In genomic region chr9:111598730-111599091, GRCh38 we compare ENCODE assay signal across 8 cellular contexts. TPM values are rescaled to one million over a fixed set of nuclear protein-coding genes. Genes with fewer than 3 reads are reported as not detected.
A peak's percentile ranks its signal among the peaks of the same experiment; 100 is the strongest.
DNase-seq lines count a peak whose midpoint lies in the region; ATAC-seq and TF ChIP-seq lines count a peak whose summit lies in the region.

No MANE protein-coding gene starts in this region.

- TF ChIP-seq POLR2A in right lobe of liver (IDR thresholded peaks at IDR 0.05) (no peak), suprapubic skin (IDR thresholded peaks at IDR 0.05) (no peak)

- intact Hi-C loops in right lobe of liver (cut with DNase I) = no loop called here

- TF ChIP-seq CTCF in right lobe of liver (IDR thresholded peaks at IDR 0.05) = no peak
- no peak for TF ChIP-seq CTCF in suprapubic skin (IDR thresholded peaks at IDR 0.05)

- peak; percentile 22 to 23 for DNase-seq in stimulated activated CD4-positive, alpha-beta T cell treated with anti-CD3 and anti-CD28 coated beads, Interleukin-2, amount 100 ng/mL, for 24 hours
- no peak for DNase-seq in stimulated activated CD4-positive, alpha-beta T cell treated with anti-CD3 and anti-CD28 coated beads, Interleukin-12 subunit alpha, Interleukin-12 subunit beta, amount 100 ng/mL, for 4 hours
- peak; percentile 18 for DNase-seq in OCI-M1 (lab: John Stamatoyannopoulos, UW)
- DNase-seq in cerebellum (ENCODE audit: low spot score) = peak; percentile 5
- peak in 1 of 3 donors; percentile 39 for DNase-seq in right lobe of liver
- DNase-seq in suprapubic skin (ENCODE audit: low spot score in 2 of 2) = peak in 1 of 2 donors; percentile 71
- DNase-seq in NCI-H187 (lab: John Stamatoyannopoulos, UW) = no peak
- no peak for DNase-seq in NCI-H1105 (lab: John Stamatoyannopoulos, UW)

- H3K27me3 ChIP-seq in right lobe of liver = no peaks in the 10 kb centered on the region
- no peaks in the 10 kb centered on the region for H3K27me3 ChIP-seq in suprapubic skin

- H3K4me3 ChIP-seq in right lobe of liver (peak overlapping the region; percentile 56 to 83 (median 82)), suprapubic skin (peak overlapping the region; percentile 78)

- peak overlapping the region; percentile 88 to 96 (median 92) for H3K27ac ChIP-seq in right lobe of liver
- H3K27ac ChIP-seq in suprapubic skin = peak overlapping the region; percentile 90

- peak; percentile 24 to 61 (median 48) for ATAC-seq in right lobe of liver

- H3K36me3 ChIP-seq in right lobe of liver (peaks cover 0 to 46% (median 19%) of the 10 kb centered on the region in 4 donors), suprapubic skin (peaks cover 34% of the 10 kb centered on the region)

- WGBS in right lobe of liver (ENCODE audit: insufficient coverage, low coverage, low lambda C conversion rate, missing lambda C conversion rate) = 3% methylated on average over 6 of the region's 16 CpGs
- 2% methylated on average over 16 of the region's 16 CpGs for WGBS in suprapubic skin

- H3K9me3 ChIP-seq in right lobe of liver = no peaks in the 10 kb centered on the region
- no peaks in the 10 kb centered on the region for H3K9me3 ChIP-seq in suprapubic skin

- peaks cover 0 to 54% (median 13%) of the 10 kb centered on the region in 4 donors for H3K4me1 ChIP-seq in right lobe of liver
- peaks cover 18% of the 10 kb centered on the region for H3K4me1 ChIP-seq in suprapubic skin

- TF ChIP-seq EP300 in suprapubic skin (IDR thresholded peaks at IDR 0.05) = no peak

RNA-seq across cellular contexts. Expression of gene PTGR1, which starts 0.7 kb away (rescaled TPM):
- total RNA-seq in cerebellum = 21.3 TPM
- 1,000 to 10,000 TPM in 1 of 6 experiments, 100 to 1,000 TPM in 5; 477 to 1,242 (median 773) TPM for total RNA-seq in right lobe of liver
- total RNA-seq in suprapubic skin = 10 to 100 TPM; 18.6 to 51.4 (median 42.4) TPM

RNA-seq across cellular contexts. Expression of gene DNAJC25, which starts 32.4 kb away (rescaled TPM):
- 4.4 TPM for total RNA-seq in cerebellum
- 10 to 100 TPM; 12.2 to 32.8 (median 18.2) TPM for total RNA-seq in right lobe of liver
- 1 to 10 TPM; 3.7 to 6.4 (median 5.0) TPM for total RNA-seq in suprapubic skin

Comparison
In these comparisons a context has a peak if more than half of its experiments do, and no peak if none do; other contexts are left out.
1. DNase-seq: peak in stimulated activated CD4-positive, alpha-beta T cell treated with anti-CD3 and anti-CD28 coated beads, Interleukin-2, amount 100 ng/mL, for 24 hours (2 of 2), OCI-M1 (single experiment) and cerebellum (single experiment); none in stimulated activated CD4-positive, alpha-beta T cell treated with anti-CD3 and anti-CD28 coated beads, Interleukin-12 subunit alpha, Interleukin-12 subunit beta, amount 100 ng/mL, for 4 hours (single experiment), NCI-H187 (0 of 2) and NCI-H1105 (single experiment).
2. RNA of gene PTGR1, which starts 0.7 kb away (total RNA-seq): 477 to 1,242 TPM in right lobe of liver; 18.6 to 51.4 TPM in suprapubic skin and 21.3 TPM in cerebellum (single experiment); every median in the first group is over 4 times any median in the second.